Comparison of ENCODE assay signal across 16 cellular contexts in genomic region chr7:42686594-42687156, GRCh38.
"Had no signal": no experiment of that assay in that cellular context is flagged by ENCODE, and none has a peak within 500 bp of the region (broad histone marks: within the 10 kb centered on the region; RNA-seq: fewer than 3 reads in every experiment).

No MANE protein-coding gene starts in this region.

- H3K9ac ChIP-seq: parathyroid adenoma had no signal

- DNase-seq: activated CD4-positive, alpha-beta T cell treated with anti-CD3 and anti-CD28 coated beads, Interleukin-2, amount 50 U/mL, for 1 hour; activated CD4-positive, CD25-positive, alpha-beta regulatory T cell; activated T-cell treated with anti-CD3 and anti-CD28 coated beads, Interleukin-2, amount 50 U/mL, for 1 hour; amniotic stem cell; body of pancreas; cerebellar nuclear complex; dorsolateral prefrontal cortex; foreskin melanocyte; heart left ventricle; stimulated activated CD4-positive, alpha-beta T cell treated with anti-CD3 and anti-CD28 coated beads, Interleukin-4, amount 100 ng/mL, for 4 hours; T-helper 17 cell; thyroid gland had no signal

- H3K4me3 ChIP-seq: body of pancreas, dorsolateral prefrontal cortex, heart left ventricle, skin epidermis, thyroid gland had no signal

- H3K36me3 Mint-ChIP-seq: activated naive CD4-positive, alpha-beta T cell treated with anti-CD3 and anti-CD28 coated beads, Interleukin-2, amount 50 U/mL, for 24 hours had no signal

- H3K27ac ChIP-seq: body of pancreas, dorsolateral prefrontal cortex, parathyroid adenoma, skin epidermis, thyroid gland had no signal

- H3K27ac Mint-ChIP-seq: activated naive CD4-positive, alpha-beta T cell treated with anti-CD3 and anti-CD28 coated beads, Interleukin-2, amount 50 U/mL, for 24 hours; T-helper 17 cell had no signal

- H3K4me1 ChIP-seq: body of pancreas, heart left ventricle, parathyroid adenoma, thyroid gland had no signal

- H3K4me3 Mint-ChIP-seq: activated naive CD4-positive, alpha-beta T cell treated with anti-CD3 and anti-CD28 coated beads, Interleukin-2, amount 50 U/mL, for 24 hours; T-helper 17 cell had no signal

- H3K36me3 ChIP-seq: heart left ventricle, thyroid gland had no signal

- H3K9me3 ChIP-seq: body of pancreas, thyroid gland had no signal

- H3K27me3 ChIP-seq: body of pancreas, dorsolateral prefrontal cortex, heart left ventricle, thyroid gland had no signal

- H3K4me1 Mint-ChIP-seq: activated naive CD4-positive, alpha-beta T cell treated with anti-CD3 and anti-CD28 coated beads, Interleukin-2, amount 50 U/mL, for 24 hours; T-helper 17 cell had no signal

- ATAC-seq: body of pancreas, heart left ventricle, left lobe of liver, T-helper 17 cell had no signal

- H3K27me3 Mint-ChIP-seq: T-helper 17 cell had no signal
